Comparison of ENCODE assay signal across 11 cellular contexts in genomic region chr1:115314765-115315164, GRCh38. TPM values are rescaled to one million over a fixed set of nuclear protein-coding genes. Genes with fewer than 3 reads are reported as not detected.
DNase-seq lines count a peak whose midpoint lies in the region; ATAC-seq and TF ChIP-seq lines count a peak whose summit lies in the region.
"Had no signal": no experiment of that assay in that cellular context is flagged by ENCODE, and none has a peak within 500 bp of the region (broad histone marks: within the 10 kb centered on the region; RNA-seq: fewer than 3 reads in every experiment).

No MANE protein-coding gene starts in this region.

- H3K4me3 Mint-ChIP-seq in CD8-positive, alpha-beta memory T cell, result no peak overlapping the region

- H3K9me3 Mint-ChIP-seq in CD8-positive, alpha-beta memory T cell, result peaks cover 0 to 4% (median 2%) of the 10 kb centered on the region in 5 donors

- ATAC-seq in heart left ventricle, result peak in 3 of 4 donors; percentile 36 to 83 (median 48)
- no peak for ATAC-seq in Right ventricle myocardium superior (ENCODE audit: poor library complexity)
- no peak for ATAC-seq in GM18520 (IDR thresholded peaks at IDR 0.05; ENCODE audit: unreplicated experiment)
- ATAC-seq in HG03139 (IDR thresholded peaks at IDR 0.05; ENCODE audit: unreplicated experiment), result no peak

- no peaks in the 10 kb centered on the region for H3K36me3 Mint-ChIP-seq in CD8-positive, alpha-beta memory T cell

- peaks cover 0 to 10% of the 10 kb centered on the region in 2 donors for H3K27me3 Mint-ChIP-seq in CD8-positive, alpha-beta memory T cell

- no peaks in the 10 kb centered on the region for H3K36me3 ChIP-seq in heart left ventricle
- H3K36me3 ChIP-seq in CD8-positive, alpha-beta memory T cell (ENCODE audit: insufficient read depth, low read length), result no peaks in the 10 kb centered on the region
- H3K36me3 ChIP-seq: spleen had no signal

- intact Hi-C loops in heart left ventricle (cut with DNase I), result no loop called here
- intact Hi-C loops in Right ventricle myocardium superior (cut with DNase I), result no loop called here

- no peaks in the 10 kb centered on the region for H3K27me3 ChIP-seq in heart left ventricle
- no peaks in the 10 kb centered on the region for H3K27me3 ChIP-seq in CD8-positive, alpha-beta memory T cell (ENCODE audit: insufficient read depth, low read length, poor library complexity, severe bottlenecking)

- TF ChIP-seq CTCF in heart left ventricle (IDR thresholded peaks at IDR 0.05) (no peak), astrocyte of the spinal cord (IDR thresholded peaks at IDR 0.05; ENCODE audit: low read depth, low read length) (no peak)

- no peak overlapping the region for H3K27ac Mint-ChIP-seq in CD8-positive, alpha-beta memory T cell

- H3K4me3 ChIP-seq in heart left ventricle (no peak overlapping the region), astrocyte of the spinal cord (ENCODE audit: low read depth, low read length) (no peak overlapping the region)
- H3K4me3 ChIP-seq in CD8-positive, alpha-beta memory T cell (ENCODE audit: low read length), result no peak overlapping the region
- H3K4me3 ChIP-seq: spleen had no signal

- DNase-seq in heart left ventricle (no peak), Right ventricle myocardium superior (no peak), astrocyte of the spinal cord (ENCODE audit: low read depth, low spot score) (peak; percentile 85), islet precursor cell (peak; percentile 86), middle frontal gyrus (ENCODE audit: extremely low spot score, low spot score) (no peak)
- DNase-seq in CD8-positive, alpha-beta memory T cell, result no peak
- DNase-seq: KBM-7, spleen had no signal

- no peaks in the 10 kb centered on the region for H3K4me1 Mint-ChIP-seq in CD8-positive, alpha-beta memory T cell

- CTCF ChIA-PET in CD8-positive, alpha-beta memory T cell (lab: Charles Lee), result no interaction called here

- peaks cover 0 to 49% (median 11%) of the 10 kb centered on the region in 12 donors for H3K4me1 ChIP-seq in heart left ventricle
- H3K4me1 ChIP-seq in CD8-positive, alpha-beta memory T cell (ENCODE audit: insufficient read depth, low read length), result no peaks in the 10 kb centered on the region

- 37 to 52% (median 40%) methylated on average over 3 of the region's 3 CpGs for WGBS in heart left ventricle, 4 donors

- POLR2A ChIA-PET in CD8-positive, alpha-beta memory T cell (lab: Charles Lee), result no interaction called here

- TF ChIP-seq POLR2A in heart left ventricle (IDR thresholded peaks at IDR 0.05), result no peak

- H3K9me3 ChIP-seq in heart left ventricle, result no peaks in the 10 kb centered on the region
- no peaks in the 10 kb centered on the region for H3K9me3 ChIP-seq in CD8-positive, alpha-beta memory T cell (ENCODE audit: low read length)
- H3K9me3 ChIP-seq: spleen had no signal

- in situ Hi-C loops in astrocyte of the spinal cord (cut with HindIII; ENCODE audit: low sequenced_read_pairs), result no loop called here

- peak overlapping the region in 10 of 12 donors; percentile 1 to 69 (median 32) for H3K27ac ChIP-seq in heart left ventricle
- no peak overlapping the region for H3K27ac ChIP-seq in CD8-positive, alpha-beta memory T cell (ENCODE audit: low read depth, low read length)
- H3K27ac ChIP-seq: spleen had no signal

RNA-seq across cellular contexts. Expression of gene NGF, which starts 23.3 kb away (rescaled TPM):
- total RNA-seq in heart left ventricle (10 to 100 TPM in 1 of 9 donors, 1 to 10 TPM in 7, under 1 TPM in 1; 0.94 to 13.6 (median 2.9) TPM), Right ventricle myocardium superior (4.0 TPM)
- polyA plus RNA-seq in heart left ventricle, result 10 to 100 TPM in 1 of 2 donors, 1 to 10 TPM in 1; 2.4 to 11.5 TPM
- total RNA-seq in CD8-positive, alpha-beta memory T cell, result not detected
- not detected for polyA plus RNA-seq in CD8-positive, alpha-beta memory T cell
- total RNA-seq: G401 had no signal

Comparison
In these comparisons a context has a peak if more than half of its experiments do, and no peak if none do; other contexts are left out.
1. ATAC-seq: peak in heart left ventricle (3 of 4); none in Right ventricle myocardium superior (single experiment), GM18520 (single experiment) and HG03139 (single experiment).
2. DNase-seq: peak in astrocyte of the spinal cord (single experiment) and islet precursor cell (single experiment); none in heart left ventricle (0 of 5), Right ventricle myocardium superior (single experiment), CD8-positive, alpha-beta memory T cell (0 of 5) and middle frontal gyrus (single experiment).